1 cellular context compared by ENCODE assay signal in genomic region chr7:69837387-69838068, GRCh38.
TF ChIP-seq lines count a peak whose summit lies in the region.

No MANE protein-coding gene starts in this region.

TF ChIP-seq in H1, 55 proteins besides CTCF, POLR2A, EP300 and RAD21 (continued from another document):
- TF ChIP-seq CHD7 (IDR thresholded peaks at IDR 0.05; ENCODE audit: insufficient replicate concordance, low read length): no peak
- no peak for TF ChIP-seq EZH2 (IDR thresholded peaks at IDR 0.05; ENCODE audit: low read depth, low read length, severe bottlenecking)
- no peak for TF ChIP-seq NANOG (IDR thresholded peaks at IDR 0.05; ENCODE audit: insufficient read depth, low read depth, low read length, poor library complexity, severe bottlenecking)
- no peak for TF ChIP-seq POU5F1 (IDR thresholded peaks at IDR 0.05; ENCODE audit: low read depth, low read length)
- no peak for TF ChIP-seq USF2 (IDR thresholded peaks at IDR 0.05; ENCODE audit: low read length)
- TF ChIP-seq, protein P1, sequence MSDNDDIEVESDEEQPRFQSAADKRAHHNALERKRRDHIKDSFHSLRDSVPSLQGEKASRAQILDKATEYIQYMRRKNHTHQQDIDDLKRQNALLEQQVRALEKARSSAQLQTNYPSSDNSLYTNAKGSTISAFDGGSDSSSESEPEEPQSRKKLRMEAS (IDR thresholded peaks at IDR 0.05): 0 out of 2 replicates have a peak, but pooled peaks have one; percentile 23
- no peak for TF ChIP-seq RBBP5 (IDR thresholded peaks at IDR 0.05; ENCODE audit: borderline replicate concordance, low read depth, low read length)
- peak; percentile 88 for TF ChIP-seq JUND (IDR thresholded peaks at IDR 0.05; ENCODE audit: low read length)
- peak; percentile 78 for TF ChIP-seq JUN (IDR thresholded peaks at IDR 0.05; ENCODE audit: low read depth, low read length)
- TF ChIP-seq YY1 (IDR thresholded peaks at IDR 0.05; ENCODE audit: low read depth, low read length): peak; percentile 84
- TF ChIP-seq TCF12 (IDR thresholded peaks at IDR 0.05; ENCODE audit: low read depth, low read length): no peak
- TF ChIP-seq, protein P2, sequence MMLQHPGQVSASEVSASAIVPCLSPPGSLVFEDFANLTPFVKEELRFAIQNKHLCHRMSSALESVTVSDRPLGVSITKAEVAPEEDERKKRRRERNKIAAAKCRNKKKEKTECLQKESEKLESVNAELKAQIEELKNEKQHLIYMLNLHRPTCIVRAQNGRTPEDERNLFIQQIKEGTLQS (IDR thresholded peaks at IDR 0.05; ENCODE audit: insufficient read depth, low read depth, low read length): no peak
- TF ChIP-seq POLR2AphosphoS5 (IDR thresholded peaks at IDR 0.05; ENCODE audit: low read depth, low read length): no peak
- TF ChIP-seq KDM1A (IDR thresholded peaks at IDR 0.05; ENCODE audit: borderline replicate concordance, low read length): no peak
- no peak for TF ChIP-seq MAFK (IDR thresholded peaks at IDR 0.05; ENCODE audit: low read depth, low read length)
